ENCODE assay signal across 14 cellular contexts in genomic region chr1:245074232-245074747, GRCh38.
A peak's percentile ranks its signal among the peaks of the same experiment; 100 is the strongest.
DNase-seq lines count a peak whose midpoint lies in the region; ATAC-seq and TF ChIP-seq lines count a peak whose summit lies in the region.
"Had no signal": no experiment of that assay in that cellular context is flagged by ENCODE, and none has a peak within 500 bp of the region (broad histone marks: within the 10 kb centered on the region; RNA-seq: fewer than 3 reads in every experiment).

No MANE protein-coding gene starts in this region.

- peaks cover 11% of the 10 kb centered on the region for H3K27me3 ChIP-seq in A673 (replicated peaks; ENCODE audit: insufficient read depth, low read depth, low read length, poor library complexity)
- H3K27me3 ChIP-seq in heart left ventricle = no peaks in the 10 kb centered on the region
- H3K27me3 ChIP-seq: Peyer's patch had no signal

- CTCF ChIA-PET in A673 (lab: Charles Lee) = interaction anchor here (0.6 kb wide), 1 partner anchor 10 kb away, joined by 14 read pairs; no protein-coding TSS in a partner anchor
- CTCF ChIA-PET in RWPE1 (lab: Yijun Ruan, JAX) = interaction anchor here (0.7 kb wide), 1 partner anchor 471 kb away, joined by 3 read pairs; no protein-coding TSS in a partner anchor

- no peak for TF ChIP-seq POLR2A in heart left ventricle (IDR thresholded peaks at IDR 0.05)

- H3K4me1 ChIP-seq in A673 (ENCODE audit: insufficient read depth, low read length, poor library complexity, severe bottlenecking) (peaks cover 13% of the 10 kb centered on the region), heart left ventricle (no peaks in the 10 kb centered on the region)
- H3K4me1 ChIP-seq: Peyer's patch had no signal

- H3K27ac ChIP-seq in A673 (ENCODE audit: low read depth, low read length, poor library complexity, severe bottlenecking) (no peak overlapping the region), RWPE1 (no peak overlapping the region), heart left ventricle (no peak overlapping the region)
- H3K27ac ChIP-seq: HL-60, Peyer's patch had no signal

- TF ChIP-seq CTCF in A673 (conservative IDR thresholded peaks at IDR 0.05; ENCODE audit: low read depth, low read length) = no peak
- TF ChIP-seq CTCF in RWPE1 (conservative IDR thresholded peaks at IDR 0.05; ENCODE audit: low read depth) = no peak
- no peak for TF ChIP-seq CTCF in heart left ventricle (IDR thresholded peaks at IDR 0.05)

- 48 to 64% (median 59%) methylated on average over 6 of the region's 6 CpGs for WGBS in heart left ventricle, 4 donors

- DNase-seq in A673 (ENCODE audit: low spot score) = peak; percentile 78
- peak; percentile 74 for DNase-seq in LHCN-M2 (ENCODE audit: low read depth)
- peak; percentile 19 for DNase-seq in RWPE1 (ENCODE audit: low spot score)
- peak; percentile 72 for DNase-seq in iris pigment epithelial cell (ENCODE audit: low read depth)
- DNase-seq in HuH-7.5 (ENCODE audit: low spot score) = no peak
- no peak for DNase-seq in D341Med (ENCODE audit: low spot score)
- DNase-seq in heart left ventricle = no peak
- DNase-seq: activated CD8-positive, alpha-beta memory T cell treated with anti-CD3 and anti-CD28 coated beads, Interleukin-2, amount 50 U/mL, for 48 hours; anterior cingulate cortex; NCI-H1092 treated with DMSO at 0.1 percent for 48 hours; Peyer's patch; stimulated activated CD4-positive, alpha-beta T cell treated with anti-CD3 and anti-CD28 coated beads, Interleukin-12 subunit alpha, Interleukin-12 subunit beta, amount 100 ng/mL, for 4 hours had no signal

- H3K4me3 ChIP-seq in A673 (ENCODE audit: low read depth, low read length, poor library complexity, severe bottlenecking) (no peak overlapping the region), heart left ventricle (no peak overlapping the region)

- intact Hi-C loops in A673 (cut with micrococcal nuclease; ENCODE audit: unreplicated experiment) = no loop called here
- intact Hi-C loops in heart left ventricle (cut with DNase I) = no loop called here

- H3K9me3 ChIP-seq in A673 (ENCODE audit: low read depth, low read length, poor library complexity, severe bottlenecking) (no peaks in the 10 kb centered on the region), heart left ventricle (peaks cover 0 to 3% (median 0%) of the 10 kb centered on the region in 12 donors)
- H3K9me3 ChIP-seq: Peyer's patch had no signal

- POLR2A ChIA-PET in A673 (lab: Charles Lee; ENCODE audit: low non-redundant PET) = no interaction called here
- POLR2A ChIA-PET in RWPE1 (lab: Yijun Ruan, JAX; ENCODE audit: low non-redundant PET) = no interaction called here

- no TSS peak for BruUV-seq in A673 (replicated peaks; lab: Mats Ljungman, UMichigan)

- no peaks in the 10 kb centered on the region for H3K36me3 ChIP-seq in A673 (ENCODE audit: insufficient read depth, low read length, poor library complexity, severe bottlenecking)
- H3K36me3 ChIP-seq in heart left ventricle = peaks cover 0 to 5% (median 0%) of the 10 kb centered on the region in 9 donors
- H3K36me3 ChIP-seq: Peyer's patch had no signal

- ATAC-seq in HG02571 (IDR thresholded peaks at IDR 0.05; ENCODE audit: unreplicated experiment) = no peak
- no peak for ATAC-seq in heart left ventricle

Comparison
In these comparisons a context has a peak if more than half of its experiments do, and no peak if none do; other contexts are left out.
1. DNase-seq: peak in A673 (single experiment), LHCN-M2 (single experiment), RWPE1 (single experiment) and iris pigment epithelial cell (single experiment); none in HuH-7.5 (single experiment), D341Med (single experiment) and heart left ventricle (0 of 5).